ENCODE assay signal across 8 cellular contexts in the genomic region with DNA sequence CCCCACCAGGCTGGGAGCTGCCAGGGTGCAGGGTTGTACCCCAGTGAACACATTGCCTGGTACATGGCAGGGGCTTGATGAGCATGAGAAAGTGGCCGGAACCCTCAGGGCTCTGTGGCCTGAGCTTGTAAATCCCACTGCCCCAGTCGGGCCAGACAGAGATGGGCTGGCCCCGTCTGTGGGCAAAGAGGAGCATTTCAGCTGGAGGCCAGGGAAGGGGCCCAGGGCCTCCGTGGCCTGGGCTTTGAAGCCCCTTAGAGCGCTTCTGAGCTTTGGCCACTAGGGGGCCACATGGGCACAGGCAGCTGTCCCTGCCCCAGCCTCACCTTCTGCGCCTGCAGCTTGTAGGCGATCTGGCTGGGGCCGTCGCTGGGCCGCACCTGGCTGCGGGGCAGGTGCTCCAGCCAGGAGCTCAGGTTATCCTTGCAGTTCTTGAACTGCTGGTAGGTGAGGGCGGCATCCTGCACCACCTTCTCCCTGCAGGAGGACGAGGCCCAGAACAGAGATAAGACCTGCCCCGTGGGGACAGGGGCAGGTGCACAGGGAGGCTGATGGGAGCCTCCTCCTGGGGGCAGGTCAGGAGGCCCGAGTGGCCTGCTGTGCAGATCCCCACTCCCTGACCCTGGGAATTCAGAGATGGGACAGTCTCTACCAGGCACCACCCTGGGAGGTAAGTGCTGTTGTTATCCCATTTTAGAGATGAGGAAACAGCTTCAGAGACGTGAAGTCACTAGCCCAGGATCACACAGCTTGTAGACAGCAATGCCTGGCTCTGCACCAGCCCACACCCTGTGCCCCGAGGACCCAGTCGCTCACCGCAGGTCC. TPM values are rescaled to one million over a fixed set of nuclear protein-coding genes. Genes with fewer than 3 reads are reported as not detected.
DNase-seq lines count a peak whose midpoint lies in the region; ATAC-seq and TF ChIP-seq lines count a peak whose summit lies in the region.

No MANE protein-coding gene starts in this region.

- no peak overlapping the region for H3K9ac ChIP-seq in H9 (ENCODE audit: extremely low read depth, insufficient read length, low read length)

- peaks cover 0 to 1% (median 0%) of the 10 kb centered on the region in 7 donors for H3K9me3 Mint-ChIP-seq in CD14-positive monocyte
- H3K9me3 Mint-ChIP-seq in H9 = peaks cover 0 to 2% of the 10 kb centered on the region in 2 experiments; a peak in 2 of 5 replicates

- H3K56ac ChIP-seq in H9 (ENCODE audit: insufficient read length, low read depth, low read length) = no peak overlapping the region

- no peak overlapping the region for H3K27ac ChIP-seq in H9 (ENCODE audit: insufficient read length, low read depth, low read length)

- H3K9me3 ChIP-seq in H9 (ENCODE audit: control insufficient read depth, low read depth, low read length) = no peaks in the 10 kb centered on the region

- TF ChIP-seq CTCF in CD14-positive monocyte (IDR thresholded peaks at IDR 0.05) (peak; percentile 99), H9 (conservative IDR thresholded peaks at IDR 0.05) (peak; percentile 99)

- no peak overlapping the region for H3K27ac Mint-ChIP-seq in CD14-positive monocyte
- H3K27ac Mint-ChIP-seq in H9 = peak overlapping the region in 1 of 3 experiments; percentile 44; a peak in 1 of 7 replicates

- no peak overlapping the region for H2BK5ac ChIP-seq in H9 (ENCODE audit: insufficient read length, low read length)

- no peak for DNase-seq in CD14-positive monocyte (ENCODE audit: low spot score)
- DNase-seq in H9 = peak; percentile 97
- peak; percentile 94 for DNase-seq in NCI-H2196 treated with DMSO at 0.1 percent for 48 hours (lab: John Stamatoyannopoulos, UW; ENCODE audit: unreplicated experiment)
- DNase-seq in activated CD4-positive, CD25-positive, alpha-beta regulatory T cell treated with anti-CD3 and anti-CD28 coated beads, Interleukin-2, amount 50 U/mL, for 16 hours (ENCODE audit: low read depth, low spot score) = peak; percentile 58
- DNase-seq in central memory CD4-positive, alpha-beta T cell = peak; percentile 68
- DNase-seq in left kidney (ENCODE audit: low read depth, low spot score) = peak; percentile 92
- peak; percentile 80 for DNase-seq in stimulated activated CD4-positive, alpha-beta T cell treated with anti-CD3 and anti-CD28 coated beads, Interleukin-4, amount 100 ng/mL, for 24 hours

- H2BK120ac ChIP-seq in H9 (ENCODE audit: low read depth, low read length, poor library complexity, severe bottlenecking) = no peak overlapping the region

- no peak overlapping the region for H2AFZ ChIP-seq in H9 (ENCODE audit: low read length)

- H3K79me2 ChIP-seq in H9 (ENCODE audit: insufficient read depth, low read length) = no peaks in the 10 kb centered on the region

- no peak overlapping the region for H3K4ac ChIP-seq in H9 (ENCODE audit: low read depth, low read length)

- peaks cover 1% of the 10 kb centered on the region for H3K4me1 Mint-ChIP-seq in CD14-positive monocyte
- H3K4me1 Mint-ChIP-seq in H9 = peaks cover 3 to 9% of the 10 kb centered on the region in 2 experiments

- H3K23me2 ChIP-seq in H9 (ENCODE audit: insufficient read length, low read depth, low read length, poor library complexity, severe bottlenecking) = no peaks in the 10 kb centered on the region

- no peak overlapping the region for H3K18ac ChIP-seq in H9 (ENCODE audit: insufficient read length, low read depth, low read length)

- H4K8ac ChIP-seq in H9 (replicated peaks; ENCODE audit: insufficient read length, low read depth, low read length) = no peak overlapping the region

- H2BK12ac ChIP-seq in H9 (ENCODE audit: insufficient read length, low read depth, low read length) = no peak overlapping the region

- H3K4me3 Mint-ChIP-seq in CD14-positive monocyte (no peak overlapping the region), H9 (no peak overlapping the region)

- no peak overlapping the region for H3T11ph ChIP-seq in H9 (ENCODE audit: low read length)

- intact Hi-C loops in CD14-positive monocyte (cut with micrococcal nuclease) = loop anchor here (2.0 to 5.0 kb wide), 2 partner anchors 283 to 284 kb away; no protein-coding TSS in a partner anchor

- ATAC-seq in HG03095 (IDR thresholded peaks at IDR 0.05; ENCODE audit: unreplicated experiment) = no peak

- WGBS in H9 (ENCODE audit: extremely low coverage, insufficient read length, low lambda C conversion rate) = no CpG with 5 or more reads among the region's 19 CpGs

- no peak overlapping the region for H4K91ac ChIP-seq in H9 (ENCODE audit: insufficient read length, low read depth, low read length)

- no peak overlapping the region for H4K5ac ChIP-seq in H9 (ENCODE audit: insufficient read length, low read depth, low read length)

- no peaks in the 10 kb centered on the region for H3K4me1 ChIP-seq in H9 (ENCODE audit: insufficient read depth, low read length)

- H2BK15ac ChIP-seq in H9 (ENCODE audit: low read depth, low read length) = no peak overlapping the region

- no peaks in the 10 kb centered on the region for H3K79me1 ChIP-seq in H9 (ENCODE audit: insufficient read depth, low read depth, low read length, poor library complexity, severe bottlenecking)

- H4K20me1 ChIP-seq in H9 (ENCODE audit: control insufficient read depth, insufficient read depth, insufficient read length) = no peaks in the 10 kb centered on the region

- no peak overlapping the region for H3K4me2 ChIP-seq in H9 (ENCODE audit: insufficient read depth, insufficient read length, low read length)

- H3K14ac ChIP-seq in H9 (ENCODE audit: insufficient read depth, low read length) = no peak overlapping the region

- H3K27me3 ChIP-seq in H9 (ENCODE audit: insufficient read depth, low read length) = no peaks in the 10 kb centered on the region

- H3K23ac ChIP-seq in H9 (ENCODE audit: insufficient read length, low read depth, low read length) = no peak overlapping the region

- no peak overlapping the region for H2AK5ac ChIP-seq in H9 (ENCODE audit: insufficient read length, low read length)

- H2BK20ac ChIP-seq in H9 (ENCODE audit: low read depth, low read length, poor library complexity, severe bottlenecking) = no peak overlapping the region

- H3K36me3 Mint-ChIP-seq in CD14-positive monocyte (no peaks in the 10 kb centered on the region), H9 (ENCODE audit: insufficient read depth in 1 of 3, low read depth in 3 of 3) (peaks cover 0 to 2% (median 0%) of the 10 kb centered on the region in 3 experiments; a peak in 1 of 7 replicates)

- peaks cover 0 to 5% (median 2%) of the 10 kb centered on the region in 3 donors for H3K27me3 Mint-ChIP-seq in CD14-positive monocyte (ENCODE audit: low read depth in 3 of 3)
- peaks cover 7% of the 10 kb centered on the region for H3K27me3 Mint-ChIP-seq in H9 (ENCODE audit: low read depth)

RNA-seq across cellular contexts. Expression of a gene that starts 12.8 kb away (rescaled TPM):
- polyA plus RNA-seq in CD14-positive monocyte = not detected
- total RNA-seq in H9 (2021) = 0.48 and 0.53 TPM in 2 replicates

RNA-seq across cellular contexts. Expression of a gene that starts 13.7 kb away (rescaled TPM):
- not detected for polyA plus RNA-seq in CD14-positive monocyte
- 11.7 and 14.3 TPM in 2 replicates for total RNA-seq in H9 (2021)

RNA-seq across cellular contexts. Expression of a gene that starts 35.3 kb away (rescaled TPM):
- 10 to 100 TPM; 22.4 to 31.3 TPM for polyA plus RNA-seq in CD14-positive monocyte
- 19.3 and 19.9 TPM in 2 replicates for total RNA-seq in H9 (2021)

RNA-seq across cellular contexts. Expression of a gene that starts 35.3 kb away (rescaled TPM):
- 10 to 100 TPM; 49.2 to 49.7 TPM for polyA plus RNA-seq in CD14-positive monocyte
- 27.2 and 27.4 TPM in 2 replicates for total RNA-seq in H9 (2021)

RNA-seq across cellular contexts. Expression of a gene that starts 58.0 kb away (rescaled TPM):
- 10 to 100 TPM; 42.1 to 47.1 TPM for polyA plus RNA-seq in CD14-positive monocyte
- 85.1 and 86.1 TPM in 2 replicates for total RNA-seq in H9 (2021)
